ENCODE assay signal across 20 cellular contexts in the genomic region with DNA sequence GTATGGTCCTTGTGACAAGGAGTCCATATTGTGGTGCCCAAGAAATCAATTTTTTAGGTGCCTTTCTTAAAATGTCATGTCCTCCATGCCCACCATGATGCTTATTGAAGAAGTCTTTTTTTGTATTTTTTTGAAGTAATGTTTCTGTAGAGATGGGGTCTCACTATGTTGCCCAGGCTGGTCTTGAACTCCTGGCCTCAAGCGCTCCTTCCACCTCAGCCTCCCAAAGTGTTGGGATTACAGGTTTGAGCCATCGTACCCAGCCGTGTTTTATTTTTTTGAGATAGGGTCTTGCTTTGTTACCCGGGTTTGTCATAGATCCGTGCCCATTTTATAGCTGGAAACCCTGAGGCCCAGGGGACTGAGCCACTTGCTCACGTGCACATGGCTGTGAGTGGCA.
A peak's percentile ranks its signal among the peaks of the same experiment; 100 is the strongest.
DNase-seq lines count a peak whose midpoint lies in the region; ATAC-seq and TF ChIP-seq lines count a peak whose summit lies in the region.
"Had no signal": no experiment of that assay in that cellular context is flagged by ENCODE, and none has a peak within 500 bp of the region (broad histone marks: within the 10 kb centered on the region; RNA-seq: fewer than 3 reads in every experiment).

No MANE protein-coding gene starts in this region.

- H3K9me3 ChIP-seq in mesodermal cell (ENCODE audit: control insufficient read depth, low read length), result no peaks in the 10 kb centered on the region
- H3K9me3 ChIP-seq: BLaER1, MG63 had no signal

- peaks cover 28% of the 10 kb centered on the region for H3K36me3 Mint-ChIP-seq in HFFc6 (ENCODE audit: low read depth)

- peaks cover 37% of the 10 kb centered on the region for H3K4me1 Mint-ChIP-seq in HFFc6 (ENCODE audit: low read depth)

- H3K9me3 Mint-ChIP-seq in HFFc6, result peaks cover 3% of the 10 kb centered on the region; the same call in 1 of the 2 replicates

- no peaks in the 10 kb centered on the region for H3K27me3 ChIP-seq in ACC112 (ENCODE audit: insufficient read depth, low read length)
- no peaks in the 10 kb centered on the region for H3K27me3 ChIP-seq in brain microvascular endothelial cell (replicated peaks)
- H3K27me3 ChIP-seq: BLaER1, MG63 had no signal

- TF ChIP-seq CTCF in HFFc6 (IDR thresholded peaks at IDR 0.05) (no peak), brain microvascular endothelial cell (IDR thresholded peaks at IDR 0.05; ENCODE audit: low read depth, low read length, missing control alignments) (no peak)

- no peaks in the 10 kb centered on the region for H3K36me3 ChIP-seq in ACC112 (ENCODE audit: insufficient read depth, low read length)
- H3K36me3 ChIP-seq in brain microvascular endothelial cell (replicated peaks), result peaks cover 7% of the 10 kb centered on the region
- H3K36me3 ChIP-seq in mesodermal cell (ENCODE audit: control insufficient read depth, insufficient read depth, low read length), result peaks cover 8% of the 10 kb centered on the region
- H3K36me3 ChIP-seq: BLaER1, MG63 had no signal

- no peak overlapping the region for H2AFZ ChIP-seq in ACC112 (ENCODE audit: low read length, unreplicated experiment)

- in situ Hi-C loops in brain microvascular endothelial cell (cut with HindIII; ENCODE audit: low pct_ligation_motif_present, low sequenced_read_pairs), result no loop called here

- no peak for ATAC-seq in HG03039 (IDR thresholded peaks at IDR 0.05; ENCODE audit: unreplicated experiment)
- ATAC-seq: PC-3, T-cell had no signal

- no peaks in the 10 kb centered on the region for H3K27me3 Mint-ChIP-seq in HFFc6 (ENCODE audit: insufficient read depth)
- H3K27me3 Mint-ChIP-seq: CD4-positive, CD25-positive, alpha-beta regulatory T cell; T-cell had no signal

- H3K27ac ChIP-seq in ACC112 (ENCODE audit: low read depth, low read length) (peak overlapping the region; percentile 59; the same call in 1 of the 2 replicates), brain microvascular endothelial cell (peak overlapping the region; percentile 100), mesodermal cell (ENCODE audit: low read depth, low read length, severe bottlenecking) (peak overlapping the region; percentile 73)
- H3K27ac ChIP-seq: BLaER1 had no signal

- 91 to 100% methylated on average over 3 to 4 of the region's 6 CpGs for WGBS in mesodermal cell (ENCODE audit: insufficient coverage in 2 of 2), 2 experiments

- H3K4me1 ChIP-seq in ACC112 (ENCODE audit: control insufficient read depth, insufficient read depth, low read length, unreplicated experiment) (peaks cover 14% of the 10 kb centered on the region), mesodermal cell (ENCODE audit: control insufficient read depth, insufficient read depth, low read length, poor library complexity, severe bottlenecking) (no peaks in the 10 kb centered on the region)
- H3K4me1 ChIP-seq: BLaER1 had no signal

- H3K4me3 Mint-ChIP-seq in HFFc6, result no peak overlapping the region; the same call in 1 of the 2 replicates
- H3K4me3 Mint-ChIP-seq: CD4-positive, CD25-positive, alpha-beta regulatory T cell; T-cell had no signal

- H3K4me3 ChIP-seq in ACC112 (ENCODE audit: low read depth, low read length) (no peak overlapping the region), brain microvascular endothelial cell (ENCODE audit: low read depth, low read length) (no peak overlapping the region), mesodermal cell (ENCODE audit: extremely low read depth, insufficient read depth, low read length, poor library complexity, severe bottlenecking) (no peak overlapping the region)
- H3K4me3 ChIP-seq: BLaER1, MG63 had no signal

- DNase-seq in HFFc6 (no peak), brain microvascular endothelial cell (no peak), NCI-H446 treated with DMSO at 0.1 percent for 48 hours (lab: John Stamatoyannopoulos, UW) (no peak), NCI-H1694 (lab: John Stamatoyannopoulos, UW) (no peak), NCI-H345 (lab: John Stamatoyannopoulos, UW) (no peak)
- DNase-seq: CD4-positive, CD25-positive, alpha-beta regulatory T cell; DMS53; KBM-7; NCI-H1694 treated with DMSO at 0.1 percent for 48 hours; NCI-H2081; NCI-H526; NCI-H82; NK-92 treated with Interleukin-12 subunit alpha and Interleukin-12 subunit beta, amount 100 ng/mL, for 24 hours; PC-3; T-cell had no signal

- no peaks in the 10 kb centered on the region for H3K79me2 ChIP-seq in ACC112 (ENCODE audit: control insufficient read depth, insufficient read depth, low read length, unreplicated experiment)

- peak overlapping the region; percentile 79 for H3K27ac Mint-ChIP-seq in HFFc6
- H3K27ac Mint-ChIP-seq: CD4-positive, CD25-positive, alpha-beta regulatory T cell; T-cell had no signal
